ENCODE assay signal across 1 cellular context in the genomic region with DNA sequence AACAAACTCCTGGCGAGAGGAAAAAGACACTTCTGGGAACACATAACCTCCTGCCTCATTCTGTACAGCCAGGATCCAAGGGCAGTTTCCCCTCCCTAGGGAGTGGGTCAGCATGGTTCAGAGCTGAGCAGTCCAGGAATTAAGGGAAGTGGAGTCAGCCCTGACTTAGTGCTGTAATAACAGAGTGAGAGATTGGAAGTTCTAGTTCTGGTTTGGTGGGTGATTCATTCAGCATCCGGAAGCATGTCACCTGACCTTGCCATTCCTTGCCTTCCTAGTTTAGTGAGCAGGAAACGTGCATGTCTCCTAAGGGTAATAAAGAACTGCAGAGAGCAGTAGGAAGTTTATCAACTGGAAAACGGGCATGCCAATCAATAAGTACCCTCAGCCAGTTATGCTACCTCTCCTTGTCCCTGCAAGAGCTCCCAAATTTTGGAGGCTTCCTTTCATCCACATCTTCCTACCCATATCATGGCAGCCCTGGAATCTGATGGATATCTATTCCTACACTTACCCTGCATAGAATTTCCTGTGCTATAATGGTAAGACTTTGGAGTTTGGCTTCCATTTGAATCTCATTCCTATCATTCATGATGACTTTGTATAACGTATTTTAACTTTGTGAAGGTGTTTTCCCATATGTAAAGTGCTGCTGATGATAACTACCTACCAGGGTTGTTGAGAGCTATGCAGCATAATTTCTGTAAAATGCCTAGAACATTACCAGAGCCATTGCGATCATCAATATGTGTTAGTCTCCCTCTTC.
A peak's percentile ranks its signal among the peaks of the same experiment; 100 is the strongest.
TF ChIP-seq lines count a peak whose summit lies in the region.

No MANE protein-coding gene starts in this region.

TF ChIP-seq in IMR-90, 13 proteins besides CTCF, POLR2A, EP300 and RAD21:
- TF ChIP-seq SMC3 (IDR thresholded peaks at IDR 0.05; ENCODE audit: low read depth, low read length) (no peak), RCOR1 (IDR thresholded peaks at IDR 0.05; ENCODE audit: insufficient replicate concordance, low read length) (no peak), CEBPB (IDR thresholded peaks at IDR 0.05; ENCODE audit: low read depth, low read length) (no peak), MXI1 (IDR thresholded peaks at IDR 0.05; ENCODE audit: borderline replicate concordance, low read depth, low read length) (no peak), NFE2L2 (IDR thresholded peaks at IDR 0.05; ENCODE audit: low read depth, low read length) (no peak), BHLHE40 (IDR thresholded peaks at IDR 0.05; ENCODE audit: low read depth, low read length) (peak; percentile 64; the same call in 1 of the 2 replicates), CHD1 (IDR thresholded peaks at IDR 0.05; ENCODE audit: low read depth, low read length) (no peak), MAZ (IDR thresholded peaks at IDR 0.05; ENCODE audit: borderline replicate concordance, low read depth, low read length) (no peak), MAFK (IDR thresholded peaks at IDR 0.05; ENCODE audit: low read depth, low read length) (no peak), FOS (IDR thresholded peaks at IDR 0.05; ENCODE audit: low read depth, low read length) (no peak)
- TF ChIP-seq, protein P1, sequence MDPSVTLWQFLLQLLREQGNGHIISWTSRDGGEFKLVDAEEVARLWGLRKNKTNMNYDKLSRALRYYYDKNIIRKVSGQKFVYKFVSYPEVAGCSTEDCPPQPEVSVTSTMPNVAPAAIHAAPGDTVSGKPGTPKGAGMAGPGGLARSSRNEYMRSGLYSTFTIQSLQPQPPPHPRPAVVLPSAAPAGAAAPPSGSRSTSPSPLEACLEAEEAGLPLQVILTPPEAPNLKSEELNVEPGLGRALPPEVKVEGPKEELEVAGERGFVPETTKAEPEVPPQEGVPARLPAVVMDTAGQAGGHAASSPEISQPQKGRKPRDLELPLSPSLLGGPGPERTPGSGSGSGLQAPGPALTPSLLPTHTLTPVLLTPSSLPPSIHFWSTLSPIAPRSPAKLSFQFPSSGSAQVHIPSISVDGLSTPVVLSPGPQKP (IDR thresholded peaks at IDR 0.05; ENCODE audit: borderline replicate concordance, low read depth, low read length) = no peak
- TF ChIP-seq, protein P2, sequence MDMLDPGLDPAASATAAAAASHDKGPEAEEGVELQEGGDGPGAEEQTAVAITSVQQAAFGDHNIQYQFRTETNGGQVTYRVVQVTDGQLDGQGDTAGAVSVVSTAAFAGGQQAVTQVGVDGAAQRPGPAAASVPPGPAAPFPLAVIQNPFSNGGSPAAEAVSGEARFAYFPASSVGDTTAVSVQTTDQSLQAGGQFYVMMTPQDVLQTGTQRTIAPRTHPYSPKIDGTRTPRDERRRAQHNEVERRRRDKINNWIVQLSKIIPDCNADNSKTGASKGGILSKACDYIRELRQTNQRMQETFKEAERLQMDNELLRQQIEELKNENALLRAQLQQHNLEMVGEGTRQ (IDR thresholded peaks at IDR 0.05; ENCODE audit: low read depth, low read length) = peak; percentile 75
